In genomic region chr21:32653326-32653901, GRCh38 we compare ENCODE assay signal across 8 cellular contexts. TPM values are rescaled to one million over a fixed set of nuclear protein-coding genes. Genes with fewer than 3 reads are reported as not detected.
DNase-seq lines count a peak whose midpoint lies in the region; ATAC-seq and TF ChIP-seq lines count a peak whose summit lies in the region.

No MANE protein-coding gene starts in this region.

- H3K36me3 Mint-ChIP-seq in endothelial cell (ENCODE audit: low read depth, unreplicated experiment): peaks cover 17% of the 10 kb centered on the region
- no peaks in the 10 kb centered on the region for H3K36me3 Mint-ChIP-seq in progenitor cell of endocrine pancreas (ENCODE audit: insufficient read depth)

- no peaks in the 10 kb centered on the region for H3K9me3 ChIP-seq in SK-N-SH

- H3K27me3 Mint-ChIP-seq in endothelial cell (ENCODE audit: unreplicated experiment) (no peaks in the 10 kb centered on the region), progenitor cell of endocrine pancreas (no peaks in the 10 kb centered on the region)

- no peak overlapping the region for H3K4me2 ChIP-seq in SK-N-SH

- H3K9ac ChIP-seq in SK-N-SH: no peak overlapping the region

- H3K79me2 ChIP-seq in SK-N-SH (ENCODE audit: insufficient read depth): no peaks in the 10 kb centered on the region

- TF ChIP-seq CTCF in HL-60 (IDR thresholded peaks at IDR 0.05; ENCODE audit: insufficient read depth, low read length) (peak; percentile 59), SK-N-SH (IDR thresholded peaks at IDR 0.05) (peak; percentile 70), endothelial cell (IDR thresholded peaks at IDR 0.05; ENCODE audit: unreplicated experiment) (peak; percentile 42), progenitor cell of endocrine pancreas (IDR thresholded peaks at IDR 0.05; ENCODE audit: unreplicated experiment) (peak; percentile 80)

- no peak overlapping the region for H3K4me3 ChIP-seq in HL-60 (replicated peaks; ENCODE audit: insufficient read depth, low read length)
- no peak overlapping the region for H3K4me3 ChIP-seq in SK-N-SH (ENCODE audit: low read depth in 2 of 2, low read length in 1 of 2)

- TF ChIP-seq EP300 in SK-N-SH (IDR thresholded peaks at IDR 0.05; ENCODE audit: borderline replicate concordance in 1 of 2, low read depth in 1 of 2, low read length in 1 of 2): no peak

- no peaks in the 10 kb centered on the region for H3F3A ChIP-seq in SK-N-SH (replicated peaks; ENCODE audit: insufficient read depth)

- H4K20me1 ChIP-seq in SK-N-SH (ENCODE audit: insufficient read depth): no peaks in the 10 kb centered on the region

- H2AFZ ChIP-seq in SK-N-SH (ENCODE audit: low read depth): no peak overlapping the region

- H3K4me1 Mint-ChIP-seq in endothelial cell (ENCODE audit: unreplicated experiment) (peaks cover 4% of the 10 kb centered on the region), progenitor cell of endocrine pancreas (ENCODE audit: low read depth) (no peaks in the 10 kb centered on the region)

- H3K27me3 ChIP-seq in HL-60 (ENCODE audit: insufficient read depth, poor library complexity, severe bottlenecking): no peaks in the 10 kb centered on the region
- no peaks in the 10 kb centered on the region for H3K27me3 ChIP-seq in SK-N-SH (ENCODE audit: insufficient read depth)

- no peak overlapping the region for H3K27ac ChIP-seq in HL-60 (replicated peaks)
- no peak overlapping the region for H3K27ac ChIP-seq in SK-N-SH (ENCODE audit: low read depth in 2 of 2, low read length in 1 of 2)

- ATAC-seq in GM21423 (IDR thresholded peaks at IDR 0.05; ENCODE audit: unreplicated experiment): no peak

- no peaks in the 10 kb centered on the region for H3K9me2 ChIP-seq in SK-N-SH

- H3K27ac Mint-ChIP-seq in endothelial cell (ENCODE audit: unreplicated experiment): no peak overlapping the region
- H3K27ac Mint-ChIP-seq in progenitor cell of endocrine pancreas: no peak overlapping the region

- no peak overlapping the region for H3K4me3 Mint-ChIP-seq in endothelial cell (ENCODE audit: unreplicated experiment)
- no peak overlapping the region for H3K4me3 Mint-ChIP-seq in progenitor cell of endocrine pancreas (ENCODE audit: low read depth)

- peak; percentile 87 for TF ChIP-seq RAD21 in SK-N-SH (IDR thresholded peaks at IDR 0.05; ENCODE audit: low read length)

- H3K9me3 Mint-ChIP-seq in endothelial cell (ENCODE audit: unreplicated experiment) (no peaks in the 10 kb centered on the region), progenitor cell of endocrine pancreas (ENCODE audit: low read depth) (no peaks in the 10 kb centered on the region)

- POLR2A ChIA-PET in SK-N-SH (lab: Yijun Ruan, JAX): no interaction called here

- peak; percentile 3 for DNase-seq in activated T-cell treated with anti-CD3 and anti-CD28 coated beads for 48 hours (ENCODE audit: low read depth)
- no peak for DNase-seq in activated T-cell treated with anti-CD3 and anti-CD28 coated beads, Interleukin-2, amount 50 U/mL, for 1 hour
- peak; percentile 7 to 29 for DNase-seq in HL-60 (ENCODE audit: low read depth in 1 of 2, low spot score in 1 of 2)
- DNase-seq in SK-N-SH: peak; percentile 72
- peak; percentile 21 for DNase-seq in endothelial cell (ENCODE audit: low spot score)
- no peak for DNase-seq in progenitor cell of endocrine pancreas (ENCODE audit: low spot score, unreplicated experiment)
- DNase-seq in T1000 (lab: John Stamatoyannopoulos, UW): no peak

- CTCF ChIA-PET in SK-N-SH (lab: Yijun Ruan, JAX): interaction anchor here (0.7 to 1.3 kb wide), 12 partner anchors 10 to 472 kb away, joined by 3 to 7 read pairs (median 4); partner anchors contain the start of genes PAXBP1 and SYNJ1

- whole genome bisulfite sequencing in SK-N-SH (ENCODE audit: low lambda C conversion rate): 91% methylated on average over 2 of the region's 2 CpGs

- no peaks in the 10 kb centered on the region for H3K4me1 ChIP-seq in SK-N-SH (ENCODE audit: control insufficient read depth in 1 of 2, insufficient read depth in 2 of 2, low read depth in 1 of 2, low read length in 1 of 2)

- peaks cover 11 to 33% of the 10 kb centered on the region in 2 experiments for H3K36me3 ChIP-seq in SK-N-SH (replicated peaks in 1 of 2; ENCODE audit: control insufficient read depth in 1 of 2, insufficient read depth in 2 of 2, low read length in 1 of 2)

TF ChIP-seq in SK-N-SH, 30 proteins besides CTCF, POLR2A, EP300 and RAD21:
- TF ChIP-seq SMC3 (IDR thresholded peaks at IDR 0.05; ENCODE audit: low read depth, low read length) (peak; percentile 60), IRF3 (IDR thresholded peaks at IDR 0.05; ENCODE audit: low read depth, low read length) (no peak)

RNA-seq across cellular contexts. Expression of gene CFAP298, which starts 41.2 kb away (rescaled TPM):
- 57.8 and 59.1 TPM in 2 replicates for polyA plus RNA-seq in SK-N-SH (2012; rRNA removed)
- polyA plus RNA-seq in SK-N-SH (2012; cell fraction: cytosol; rRNA removed): 55.8 and 67.5 TPM in 2 replicates
- polyA plus RNA-seq in SK-N-SH (2012; cell fraction: nucleus; rRNA removed): 60.0 and 73.2 TPM in 2 replicates
- total RNA-seq in endothelial cell (ENCODE audit: unreplicated experiment) (60.3 TPM), progenitor cell of endocrine pancreas (52.4 and 57.8 TPM in 2 replicates)

Comparison
In these comparisons a context has a peak if more than half of its experiments do, and no peak if none do; other contexts are left out.
1. DNase-seq: peak in activated T-cell treated with anti-CD3 and anti-CD28 coated beads for 48 hours (single experiment), HL-60 (2 of 2), SK-N-SH (single experiment) and endothelial cell (single experiment); none in activated T-cell treated with anti-CD3 and anti-CD28 coated beads, Interleukin-2, amount 50 U/mL, for 1 hour (single experiment), progenitor cell of endocrine pancreas (single experiment) and T1000 (single experiment).
2. Peak in every context shown above with its lines, with median percentiles within 50 percentile points of each other: CTCF ChIP-seq.